Comparison of ENCODE assay signal across 1 cellular context in genomic region chr9:96461336-96461735, GRCh38.
TF ChIP-seq lines count a peak whose summit lies in the region.

No MANE protein-coding gene starts in this region.

TF ChIP-seq in GM23338, 12 proteins besides CTCF, POLR2A, EP300 and RAD21 (continued from another document):
- TF ChIP-seq REST (IDR thresholded peaks at IDR 0.05; ENCODE audit: unreplicated experiment) (no peak), NANOG (IDR thresholded peaks at IDR 0.05; ENCODE audit: borderline replicate concordance) (no peak), ZNF114 (CRISPR knock-in tag; IDR thresholded peaks at IDR 0.05) (no peak), POLR2AphosphoS5 (IDR thresholded peaks at IDR 0.05; ENCODE audit: low read depth) (no peak), EZH2 (IDR thresholded peaks at IDR 0.05; ENCODE audit: low read depth, unreplicated experiment) (no peak), JUNB (IDR thresholded peaks at IDR 0.05; ENCODE audit: unreplicated experiment) (no peak), CREB1 (CRISPR knock-in tag; IDR thresholded peaks at IDR 0.05; ENCODE audit: low read depth) (no peak)
